In genomic region chr10:119705434-119705831, GRCh38 we compare ENCODE assay signal across 1 cellular context.
TF ChIP-seq lines count a peak whose summit lies in the region.

No MANE protein-coding gene starts in this region.

TF ChIP-seq in GM23338, 12 proteins besides CTCF, POLR2A, EP300 and RAD21 (continued from another document):
- TF ChIP-seq ZNF462 (CRISPR knock-in tag; IDR thresholded peaks at IDR 0.05) (no peak), CREB1 (CRISPR knock-in tag; IDR thresholded peaks at IDR 0.05; ENCODE audit: low read depth) (no peak), REST (IDR thresholded peaks at IDR 0.05; ENCODE audit: unreplicated experiment) (no peak), NANOG (IDR thresholded peaks at IDR 0.05; ENCODE audit: borderline replicate concordance) (no peak), POLR2AphosphoS5 (IDR thresholded peaks at IDR 0.05; ENCODE audit: low read depth) (no peak), STAT1 (IDR thresholded peaks at IDR 0.05; ENCODE audit: unreplicated experiment) (no peak), EZH2 (IDR thresholded peaks at IDR 0.05; ENCODE audit: low read depth, unreplicated experiment) (no peak), ZNF114 (CRISPR knock-in tag; IDR thresholded peaks at IDR 0.05) (no peak), ZNF331 (CRISPR knock-in tag; IDR thresholded peaks at IDR 0.05; ENCODE audit: low read depth) (no peak)
